8 cellular contexts compared by ENCODE assay signal in genomic region chrX:71911023-71911730, GRCh38. TPM values are rescaled to one million over a fixed set of nuclear protein-coding genes. Genes with fewer than 3 reads are reported as not detected.
A peak's percentile ranks its signal among the peaks of the same experiment; 100 is the strongest.
DNase-seq lines count a peak whose midpoint lies in the region; ATAC-seq and TF ChIP-seq lines count a peak whose summit lies in the region.

No MANE protein-coding gene starts in this region.

- H3K27ac Mint-ChIP-seq in T-cell, result no peak overlapping the region
- no peak overlapping the region for H3K27ac Mint-ChIP-seq in stimulated activated naive CD8-positive, alpha-beta T cell treated with anti-CD3 and anti-CD28 coated beads, Interleukin-15, amount 100 ng/mL, for 72 hours

- H3K4me3 Mint-ChIP-seq in T-cell, result peak overlapping the region; percentile 25 to 59 (median 39)
- peak overlapping the region; percentile 56 to 67 for H3K4me3 Mint-ChIP-seq in stimulated activated naive CD8-positive, alpha-beta T cell treated with anti-CD3 and anti-CD28 coated beads, Interleukin-15, amount 100 ng/mL, for 72 hours

- TF ChIP-seq CTCF in GM12874 (IDR thresholded peaks at IDR 0.05; ENCODE audit: insufficient read depth, low read depth, low read length) (0 out of 2 replicates have a peak, but pooled peaks have one; percentile 1), lower lobe of right lung (IDR thresholded peaks at IDR 0.05) (no peak)

- intact Hi-C loops in lower lobe of right lung (cut with DNase I), result no loop called here

- H3K36me3 ChIP-seq in lower lobe of right lung, result no peaks in the 10 kb centered on the region

- DNase-seq in T-cell (peak in 27 of 34 experiments; percentile 1 to 34 (median 17)), lower lobe of right lung (no peak)
- peak; percentile 18 for DNase-seq in central memory CD4-positive, alpha-beta T cell
- DNase-seq in stimulated activated naive CD8-positive, alpha-beta T cell treated with anti-CD3 and anti-CD28 coated beads, Interleukin-15, amount 100 ng/mL, for 72 hours, result peak; percentile 35 to 40
- DNase-seq in NK-92 treated with Interleukin-12 subunit alpha and Interleukin-12 subunit beta, amount 100 ng/mL, for 24 hours (lab: John Stamatoyannopoulos, UW), result no peak

- peaks cover 0 to 4% (median 4%) of the 10 kb centered on the region in 3 donors for H3K4me1 Mint-ChIP-seq in T-cell
- H3K4me1 Mint-ChIP-seq in stimulated activated naive CD8-positive, alpha-beta T cell treated with anti-CD3 and anti-CD28 coated beads, Interleukin-15, amount 100 ng/mL, for 72 hours, result no peaks in the 10 kb centered on the region

- no peaks in the 10 kb centered on the region for H3K9me3 ChIP-seq in lower lobe of right lung

- CTCF ChIA-PET in T-cell (lab: Charles Lee), result interaction anchor here (0.6 to 0.7 kb wide), 2 partner anchors 729 to 1333 kb away, joined by 3 to 13 read pairs; no protein-coding TSS in a partner anchor

- no peak overlapping the region for H3K27ac ChIP-seq in lower lobe of right lung

- H3K9me3 Mint-ChIP-seq in T-cell, result no peaks in the 10 kb centered on the region
- H3K9me3 Mint-ChIP-seq in stimulated activated naive CD8-positive, alpha-beta T cell treated with anti-CD3 and anti-CD28 coated beads, Interleukin-15, amount 100 ng/mL, for 72 hours, result no peaks in the 10 kb centered on the region

- H3K27me3 ChIP-seq in lower lobe of right lung (ENCODE audit: low read depth), result peaks cover 10% of the 10 kb centered on the region

- H3K27me3 Mint-ChIP-seq in T-cell, result peaks cover 41 to 53% of the 10 kb centered on the region in 2 donors
- peaks cover 74% of the 10 kb centered on the region for H3K27me3 Mint-ChIP-seq in stimulated activated naive CD8-positive, alpha-beta T cell treated with anti-CD3 and anti-CD28 coated beads, Interleukin-15, amount 100 ng/mL, for 72 hours

- POLR2A ChIA-PET in T-cell (lab: Charles Lee), result no interaction called here

- no peaks in the 10 kb centered on the region for H3K4me1 ChIP-seq in lower lobe of right lung

- ATAC-seq in T-cell (replicated peaks in 1 of 4) (peak; percentile 63 to 90 (median 76)), lower lobe of right lung (peak; percentile 65 to 78), GM19328 (IDR thresholded peaks at IDR 0.05; ENCODE audit: unreplicated experiment) (no peak), GM18873 (IDR thresholded peaks at IDR 0.05; ENCODE audit: low FRiP score, unreplicated experiment) (no peak)
- ATAC-seq in stimulated activated naive CD8-positive, alpha-beta T cell treated with anti-CD3 and anti-CD28 coated beads, Interleukin-15, amount 100 ng/mL, for 72 hours, result peak; percentile 83

- no peaks in the 10 kb centered on the region for H3K36me3 Mint-ChIP-seq in T-cell

- peak overlapping the region; percentile 46 for H3K4me3 ChIP-seq in lower lobe of right lung

RNA-seq across cellular contexts. Expression of gene NHSL2, which starts 0.5 kb away (rescaled TPM):
- 10 to 100 TPM in 1 of 5 donors, 1 to 10 TPM in 4; 3.3 to 11.7 (median 8.1) TPM for total RNA-seq in T-cell
- total RNA-seq in lower lobe of right lung, result 12.7 TPM

Comparison
In these comparisons a context has a peak if more than half of its experiments do, and no peak if none do; other contexts are left out.
1. ATAC-seq: peak in T-cell (4 of 4), lower lobe of right lung (2 of 2) and stimulated activated naive CD8-positive, alpha-beta T cell treated with anti-CD3 and anti-CD28 coated beads, Interleukin-15, amount 100 ng/mL, for 72 hours (single experiment); none in GM19328 (single experiment) and GM18873 (single experiment).
2. DNase-seq: peak in T-cell (27 of 34), central memory CD4-positive, alpha-beta T cell (single experiment) and stimulated activated naive CD8-positive, alpha-beta T cell treated with anti-CD3 and anti-CD28 coated beads, Interleukin-15, amount 100 ng/mL, for 72 hours (2 of 2); none in lower lobe of right lung (single experiment) and NK-92 treated with Interleukin-12 subunit alpha and Interleukin-12 subunit beta, amount 100 ng/mL, for 24 hours (single experiment).